Comparison of ENCODE assay signal across 17 cellular contexts in the genomic region with DNA sequence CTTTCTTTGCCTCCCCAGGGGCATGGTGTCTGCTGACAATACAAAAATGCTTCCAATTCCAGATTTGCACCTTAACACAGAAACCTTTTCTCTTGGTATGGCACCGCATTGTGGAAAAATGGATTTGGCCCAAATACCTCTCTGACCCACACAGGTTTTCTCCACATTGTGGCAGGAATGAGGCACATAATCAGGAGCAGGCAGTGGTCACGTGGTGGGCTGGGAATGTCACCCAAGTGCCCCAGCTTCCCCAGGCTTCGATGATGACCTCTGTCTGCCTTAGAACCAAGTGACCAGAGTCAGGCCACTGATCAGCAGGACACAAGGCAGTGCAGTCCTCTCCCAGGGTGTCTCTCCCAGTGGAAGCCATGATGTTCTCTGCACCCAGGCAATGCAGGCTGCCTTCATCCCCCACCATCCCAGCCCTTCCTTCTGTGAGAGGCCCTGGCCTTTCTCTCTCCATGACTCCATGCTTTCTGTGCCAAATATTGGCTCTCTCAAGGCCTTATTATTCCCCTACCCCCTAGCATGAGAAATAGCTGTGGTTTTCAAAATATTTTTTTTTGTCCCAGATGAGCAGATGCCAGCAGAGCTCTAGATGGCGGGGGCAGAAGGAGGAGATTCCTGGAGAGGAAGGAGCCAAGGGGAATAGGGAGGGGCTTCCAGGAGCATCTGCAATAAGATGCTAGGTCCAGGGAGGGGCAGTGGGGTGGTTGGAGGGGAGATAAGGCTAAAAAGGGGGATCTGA.
DNase-seq lines count a peak whose midpoint lies in the region; ATAC-seq and TF ChIP-seq lines count a peak whose summit lies in the region.
"Had no signal": no experiment of that assay in that cellular context is flagged by ENCODE, and none has a peak within 500 bp of the region (broad histone marks: within the 10 kb centered on the region; RNA-seq: fewer than 3 reads in every experiment).

No MANE protein-coding gene starts in this region.

- no peak for ATAC-seq in PC-3
- ATAC-seq in gastrocnemius medialis = no peak
- no peak for ATAC-seq in HG02840 (IDR thresholded peaks at IDR 0.05; ENCODE audit: low FRiP score, unreplicated experiment)
- ATAC-seq: activated T-cell treated with anti-CD3 and anti-CD28 coated beads, Interleukin-2, amount 50 U/mL, for 72 hours; CD8-positive, alpha-beta T cell had no signal

- H4K12ac ChIP-seq in trophoblast cell (ENCODE audit: low read depth, low read length) = peak overlapping the region; percentile 79

- POLR2A ChIA-PET in Caco-2 (lab: Charles Lee) (interaction anchor here (0.6 kb wide), 1 partner anchor 1249 kb away, joined by 6 read pairs; no protein-coding TSS in a partner anchor), PC-3 (lab: Charles Lee; ENCODE audit: unreplicated experiment) (no interaction called here)

- H4K8ac ChIP-seq in trophoblast cell (ENCODE audit: low read depth, low read length) = peak overlapping the region; percentile 96

- H3K9me3 ChIP-seq in Caco-2 (no peaks in the 10 kb centered on the region), PC-3 (ENCODE audit: low read length) (no peaks in the 10 kb centered on the region), trophoblast cell (ENCODE audit: insufficient read depth, low read depth, low read length) (peaks cover 5% of the 10 kb centered on the region), esophagus squamous epithelium (peaks cover 0 to 8% (median 0%) of the 10 kb centered on the region in 3 donors), gastrocnemius medialis (no peaks in the 10 kb centered on the region)

- BruUV-seq in Caco-2 (replicated peaks; lab: Mats Ljungman, UMichigan) = no TSS peak
- no TSS peak for BruUV-seq in PC-3 (replicated peaks; lab: Mats Ljungman, UMichigan)

- H3K27ac Mint-ChIP-seq in Caco-2 (ENCODE audit: unreplicated experiment) = peak overlapping the region; percentile 56
- H3K27ac Mint-ChIP-seq: activated T-cell treated with anti-CD3 and anti-CD28 coated beads, Interleukin-2, amount 50 U/mL, for 72 hours; CD8-positive, alpha-beta T cell had no signal

- H2BK5ac ChIP-seq in trophoblast cell (ENCODE audit: low read depth, low read length, poor library complexity) = peak overlapping the region; percentile 100

- no peak overlapping the region for H3K4me2 ChIP-seq in PC-3 (ENCODE audit: low read length)
- no peak overlapping the region for H3K4me2 ChIP-seq in trophoblast cell (ENCODE audit: low read length)

- H3K27ac ChIP-seq in PC-3 (ENCODE audit: low read length) (peak overlapping the region; percentile 91), trophoblast cell (ENCODE audit: low read depth, low read length) (peak overlapping the region; percentile 98), esophagus squamous epithelium (peak overlapping the region in 1 of 4 donors; percentile 67), gastrocnemius medialis (no peak overlapping the region)

- peak overlapping the region; percentile 98 for H3K4ac ChIP-seq in trophoblast cell (ENCODE audit: low read depth, low read length)

- H3K14ac ChIP-seq in trophoblast cell (ENCODE audit: low read length) = peak overlapping the region; percentile 99

- H3K79me2 ChIP-seq in PC-3 (ENCODE audit: low read length) = no peaks in the 10 kb centered on the region
- peaks cover 13% of the 10 kb centered on the region for H3K79me2 ChIP-seq in trophoblast cell (ENCODE audit: control insufficient read depth, insufficient read depth, low read length, poor library complexity)

- H4K91ac ChIP-seq in trophoblast cell (ENCODE audit: low read depth, low read length) = peak overlapping the region; percentile 100

- H3K4me1 ChIP-seq in Caco-2 = no peaks in the 10 kb centered on the region
- peaks cover 25% of the 10 kb centered on the region for H3K4me1 ChIP-seq in PC-3 (ENCODE audit: insufficient read depth, low read length)
- peaks cover 41 to 45% of the 10 kb centered on the region in 2 experiments for H3K4me1 ChIP-seq in trophoblast cell (ENCODE audit: control insufficient read depth in 1 of 2, insufficient read depth in 2 of 2, low read length in 2 of 2)
- peaks cover 0 to 30% (median 3%) of the 10 kb centered on the region in 3 donors for H3K4me1 ChIP-seq in esophagus squamous epithelium
- no peaks in the 10 kb centered on the region for H3K4me1 ChIP-seq in gastrocnemius medialis

- peaks cover 60% of the 10 kb centered on the region for H3K79me1 ChIP-seq in trophoblast cell (ENCODE audit: low read length)

- no peak for TF ChIP-seq POLR2A in esophagus squamous epithelium (IDR thresholded peaks at IDR 0.05)
- no peak for TF ChIP-seq POLR2A in gastrocnemius medialis (IDR thresholded peaks at IDR 0.05)

- H3K36me3 Mint-ChIP-seq in Caco-2 (ENCODE audit: insufficient read depth, unreplicated experiment) = no peaks in the 10 kb centered on the region
- H3K36me3 Mint-ChIP-seq: CD8-positive, alpha-beta T cell had no signal

- peak overlapping the region; percentile 100 for H2BK12ac ChIP-seq in trophoblast cell (ENCODE audit: low read length)

- no peak for DNase-seq in Caco-2
- peak; percentile 17 for DNase-seq in PC-3
- peak; percentile 58 for DNase-seq in epidermal melanocyte (ENCODE audit: insufficient read length, low spot score)
- DNase-seq in trophoblast cell = peak; percentile 56 to 65
- DNase-seq in esophagus squamous epithelium (lab: John Stamatoyannopoulos, UW) = no peak
- DNase-seq in gastrocnemius medialis = no peak
- DNase-seq in NK-92 (lab: John Stamatoyannopoulos, UW; ENCODE audit: unreplicated experiment) = no peak
- DNase-seq: activated T-cell treated with anti-CD3 and anti-CD28 coated beads, Interleukin-2, amount 50 U/mL, for 72 hours; anterior cingulate cortex; CD8-positive, alpha-beta T cell; effector CD8-positive, alpha-beta T cell; head of caudate nucleus; NCI-H1048; NCI-H446 treated with DMSO at 0.1 percent for 48 hours; retina; stimulated activated naive CD4-positive, alpha-beta T cell had no signal

- H3K36me3 ChIP-seq in Caco-2 (ENCODE audit: control insufficient read depth, insufficient read depth, low read length) (no peaks in the 10 kb centered on the region), PC-3 (ENCODE audit: low read depth, low read length) (no peaks in the 10 kb centered on the region), trophoblast cell (ENCODE audit: control insufficient read depth in 1 of 2, insufficient read depth in 2 of 2, low read length in 2 of 2) (no peaks in the 10 kb centered on the region), esophagus squamous epithelium (no peaks in the 10 kb centered on the region), gastrocnemius medialis (no peaks in the 10 kb centered on the region)

- peak overlapping the region; percentile 99 for H2AK5ac ChIP-seq in trophoblast cell (ENCODE audit: low read length)

- H2BK120ac ChIP-seq in trophoblast cell (ENCODE audit: insufficient read depth, low read length, poor library complexity) = peak overlapping the region; percentile 100

- H3K9me2 ChIP-seq in PC-3 (replicated peaks; ENCODE audit: low read length) = no peaks in the 10 kb centered on the region

- H3K4me1 Mint-ChIP-seq in Caco-2 (ENCODE audit: low read depth, unreplicated experiment) = peaks cover 6% of the 10 kb centered on the region

- H3K27me3 Mint-ChIP-seq in Caco-2 (ENCODE audit: insufficient read depth, unreplicated experiment) = no peaks in the 10 kb centered on the region

- no peaks in the 10 kb centered on the region for H4K20me1 ChIP-seq in PC-3 (ENCODE audit: low read length)

- H3K18ac ChIP-seq in trophoblast cell (ENCODE audit: low read length) = peak overlapping the region; percentile 98

- in situ Hi-C loops in gastrocnemius medialis (cut with MboI; ENCODE audit: low sequenced_read_pairs in 4 of 4) = no loop called here

- intact Hi-C loops in Caco-2 (cut with micrococcal nuclease; ENCODE audit: unreplicated experiment) (loop anchor here (5.0 kb wide), 1 partner anchor 259 kb away; no protein-coding TSS in a partner anchor), PC-3 (cut with micrococcal nuclease) (no loop called here), esophagus squamous epithelium (cut with DNase I) (no loop called here), gastrocnemius medialis (cut with DNase I; ENCODE audit: low total_unique reads) (no loop called here)

- H3F3A ChIP-seq in PC-3 (ENCODE audit: low read length, unreplicated experiment) = peaks cover 5% of the 10 kb centered on the region

- CTCF ChIA-PET in Caco-2 (lab: Charles Lee) (no interaction called here), PC-3 (lab: Charles Lee) (no interaction called here)

- H3K4me3 ChIP-seq in Caco-2 (ENCODE audit: low read depth, low read length) (no peak overlapping the region), PC-3 (ENCODE audit: low read length) (no peak overlapping the region), trophoblast cell (ENCODE audit: low read depth, low read length) (no peak overlapping the region), esophagus squamous epithelium (no peak overlapping the region), gastrocnemius medialis (no peak overlapping the region)

- H3K4me3 Mint-ChIP-seq in Caco-2 (ENCODE audit: unreplicated experiment) = no peak overlapping the region
- H3K4me3 Mint-ChIP-seq: activated T-cell treated with anti-CD3 and anti-CD28 coated beads, Interleukin-2, amount 50 U/mL, for 72 hours; CD8-positive, alpha-beta T cell had no signal

- no peak overlapping the region for H2AFZ ChIP-seq in PC-3 (ENCODE audit: low read length)
- H2AFZ ChIP-seq in trophoblast cell (ENCODE audit: insufficient read depth, low read length, poor library complexity) = peak overlapping the region; percentile 38

- TF ChIP-seq CTCF in Caco-2 (IDR thresholded peaks at IDR 0.05; ENCODE audit: insufficient read depth in 1 of 2, low read depth in 1 of 2, low read length in 1 of 2, severe bottlenecking in 1 of 2, unreplicated experiment in 1 of 2) = no peak
- no peak for TF ChIP-seq CTCF in PC-3 (conservative IDR thresholded peaks at IDR 0.05; ENCODE audit: low read depth, low read length)
- no peak for TF ChIP-seq CTCF in esophagus squamous epithelium (IDR thresholded peaks at IDR 0.05)
- no peak for TF ChIP-seq CTCF in gastrocnemius medialis (IDR thresholded peaks at IDR 0.05 in 4 of 5, conservative IDR thresholded peaks at IDR 0.05 in 1 of 5)

- H3K9ac ChIP-seq in PC-3 (ENCODE audit: low read length) (no peak overlapping the region), trophoblast cell (ENCODE audit: low read length) (no peak overlapping the region)

- H3K9me3 Mint-ChIP-seq in Caco-2 (ENCODE audit: unreplicated experiment) = no peaks in the 10 kb centered on the region
- H3K9me3 Mint-ChIP-seq: activated T-cell treated with anti-CD3 and anti-CD28 coated beads, Interleukin-2, amount 50 U/mL, for 72 hours; CD8-positive, alpha-beta T cell had no signal

- H3K27me3 ChIP-seq in Caco-2 (replicated peaks; ENCODE audit: control insufficient read depth, insufficient read depth, low read length) (no peaks in the 10 kb centered on the region), PC-3 (ENCODE audit: low read length) (no peaks in the 10 kb centered on the region), trophoblast cell (ENCODE audit: insufficient read depth, low read length) (no peaks in the 10 kb centered on the region), esophagus squamous epithelium (no peaks in the 10 kb centered on the region), gastrocnemius medialis (no peaks in the 10 kb centered on the region)

- WGBS in trophoblast cell (ENCODE audit: extremely low coverage, insufficient coverage, insufficient read length) = no CpG with 5 or more reads among the region's 4 CpGs
- WGBS in esophagus squamous epithelium, 2 donors = 71 to 100% methylated on average over 2 to 4 of the region's 4 CpGs

- no peak overlapping the region for H3K23ac ChIP-seq in trophoblast cell (ENCODE audit: low read length)

Comparison
In these comparisons a context has a peak if more than half of its experiments do, and no peak if none do; other contexts are left out.
1. DNase-seq: peak in PC-3 (single experiment), epidermal melanocyte (single experiment) and trophoblast cell (2 of 2); none in Caco-2 (0 of 2), esophagus squamous epithelium (single experiment), gastrocnemius medialis (0 of 2) and NK-92 (single experiment).
2. H3K27ac ChIP-seq: peak in PC-3 (single experiment) and trophoblast cell (single experiment); none in gastrocnemius medialis (0 of 4).